In the genomic region with DNA sequence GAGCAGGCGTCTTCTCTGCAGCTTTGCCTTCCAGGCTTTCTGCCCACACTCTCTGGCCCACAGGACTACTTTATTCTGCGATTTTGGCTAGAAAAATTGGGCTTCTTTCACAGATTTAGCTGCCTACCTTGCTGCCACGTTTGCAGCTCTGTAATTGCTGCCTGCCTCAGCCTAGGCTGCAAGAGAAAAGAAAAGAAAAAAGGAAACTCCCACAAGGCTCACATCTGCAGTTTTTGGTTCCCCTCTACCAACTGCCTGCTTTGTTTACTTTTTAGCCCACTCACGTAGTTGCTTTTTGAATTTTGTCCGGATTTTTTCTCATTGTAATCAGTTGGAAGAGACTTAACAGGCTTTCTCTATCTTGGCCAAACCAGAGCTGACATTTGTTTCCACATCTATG, we compare ENCODE assay signal across 20 cellular contexts. TPM values are rescaled to one million over a fixed set of nuclear protein-coding genes. Genes with fewer than 3 reads are reported as not detected.
A peak's percentile ranks its signal among the peaks of the same experiment; 100 is the strongest.
DNase-seq lines count a peak whose midpoint lies in the region; ATAC-seq, FAIRE-seq and TF ChIP-seq lines count a peak whose summit lies in the region.
"Had no signal": no experiment of that assay in that cellular context is flagged by ENCODE, and none has a peak within 500 bp of the region (broad histone marks: within the 10 kb centered on the region; RNA-seq: fewer than 3 reads in every experiment).

No MANE protein-coding gene starts in this region.

- H3K4me3 ChIP-seq in GM12878, result no peak overlapping the region

- TF ChIP-seq EP300 in GM12878 (IDR thresholded peaks at IDR 0.05; ENCODE audit: borderline replicate concordance in 1 of 2, control insufficient read depth in 1 of 2, low read depth in 2 of 2, low read length in 2 of 2), result no peak

- FAIRE-seq in GM12891 (lab: Jason Lieb, UNC) (peak; percentile 67), GM12878 (lab: Jason Lieb, UNC) (no peak)
- FAIRE-seq: small intestine had no signal

- H2AFZ ChIP-seq in GM12878 (ENCODE audit: control insufficient read depth, low read depth, low read length), result peak overlapping the region; percentile 10; the same call in 1 of the 2 replicates

- in situ Hi-C loops in GM12878 (cut with MboI), result no loop called here

- peaks cover 10% of the 10 kb centered on the region for H3K4me1 ChIP-seq in GM12878 (ENCODE audit: control insufficient read depth, insufficient read depth, low read length)

- no peak overlapping the region; the same call in 1 of the 2 replicates for H3K4me2 ChIP-seq in GM12878 (ENCODE audit: control insufficient read depth, insufficient read depth)

- POLR2A ChIA-PET in GM12878 (lab: Charles Lee), result no interaction called here

- SMC1A ChIA-PET in GM12878 (lab: Charles Lee; ENCODE audit: uncharacterized antibody, unreplicated experiment), result interaction anchor here (1.1 kb wide), 1 partner anchor 13 kb away, joined by 4 read pairs; no protein-coding TSS in a partner anchor

- BruUV-seq in GM12878 (replicated peaks; lab: Mats Ljungman, UMichigan), result no TSS peak

- H3K9ac ChIP-seq in GM12878 (ENCODE audit: control insufficient read depth, insufficient read depth, low read length), result no peak overlapping the region

- intact Hi-C loops in GM12878 (cut with micrococcal nuclease; ENCODE audit: unreplicated experiment), result no loop called here

- 19% methylated on average over 5 of the region's 5 CpGs for WGBS in GM12878 (ENCODE audit: insufficient coverage, insufficient replicate concordance, low lambda C conversion rate, missing lambda C conversion rate)

- no peak for DNase-seq in GM12891 (ENCODE audit: insufficient read length, low spot score)
- no peak for DNase-seq in GM12878 (ENCODE audit: low read depth, low spot score)
- no peak for DNase-seq in D341Med (ENCODE audit: low spot score)
- no peak for DNase-seq in NCI-H187 (lab: John Stamatoyannopoulos, UW)
- DNase-seq in NCI-H1930 (lab: John Stamatoyannopoulos, UW), result no peak
- DNase-seq: activated naive CD4-positive, alpha-beta T cell treated with anti-CD3 and anti-CD28 coated beads for 36 hours; hypothalamus; left colon; NCI-H2029 treated with DMSO at 0.1 percent for 48 hours; NCI-H526; stimulated activated naive B cell treated with anti-CD40 and anti-IgM and Interleukin-4, amounts not matched to agents 10 μg/mL and 1 μg/mL and 100 μg/mL, for 72 hours; trophoblast cell had no signal

- H4K20me1 ChIP-seq in GM12878 (ENCODE audit: control insufficient read depth, insufficient read depth), result no peaks in the 10 kb centered on the region

- H3K9me3 ChIP-seq in GM12878 (replicated peaks; ENCODE audit: control insufficient read depth, insufficient read depth, low read length), result no peaks in the 10 kb centered on the region

- CTCF ChIA-PET in GM12878 (lab: Yijun Ruan, JAX), result interaction anchor here (0.9 to 1.2 kb wide), 2 partner anchors 13 to 16 kb away, joined by 3 read pairs; no protein-coding TSS in a partner anchor

- TF ChIP-seq RAD21 in GM12878 (IDR thresholded peaks at IDR 0.05; ENCODE audit: insufficient read depth, low read depth, low read length), result no peak

- H3K27me3 ChIP-seq in GM12878 (replicated peaks in 1 of 2; ENCODE audit: control insufficient read depth in 2 of 2, insufficient read depth in 2 of 2, low read length in 1 of 2), result peaks cover 0 to under 1% of the 10 kb centered on the region in 2 experiments; a peak in 1 of 4 replicates

- RAD21 ChIA-PET in GM12878 (lab: Charles Lee; ENCODE audit: unreplicated experiment), result interaction anchor here (1.3 kb wide), 1 partner anchor 80 kb away, joined by 4 read pairs; no protein-coding TSS in a partner anchor

- peak; percentile 87 for ATAC-seq in GM21515 (IDR thresholded peaks at IDR 0.05; ENCODE audit: unreplicated experiment)
- peak; percentile 84 for ATAC-seq in HG02885 (IDR thresholded peaks at IDR 0.05; ENCODE audit: poor library complexity, unreplicated experiment)
- no peak; the same call in 2 of the 3 replicates for ATAC-seq in GM12878
- no peak for ATAC-seq in HG02981 (IDR thresholded peaks at IDR 0.05; ENCODE audit: unreplicated experiment)
- ATAC-seq: left colon, WTC11 had no signal

- no peak for TF ChIP-seq CTCF in GM12878 (IDR thresholded peaks at IDR 0.05 in 2 of 3, conservative IDR thresholded peaks at IDR 0.05 in 1 of 3; ENCODE audit: control insufficient read depth in 2 of 3, extremely low read depth in 1 of 3, insufficient read depth in 1 of 3, low read depth in 3 of 3, low read length in 3 of 3)

- no peaks in the 10 kb centered on the region for H3K36me3 ChIP-seq in GM12878 (ENCODE audit: control insufficient read depth in 2 of 2, insufficient read depth in 2 of 2, low read length in 1 of 2)

- TF ChIP-seq POLR2A in GM12891 (IDR thresholded peaks at IDR 0.05; ENCODE audit: low read depth, low read length) (no peak), GM12878 (IDR thresholded peaks at IDR 0.05; ENCODE audit: low read depth, low read length) (no peak)

- no peaks in the 10 kb centered on the region for H3K79me2 ChIP-seq in GM12878 (ENCODE audit: control insufficient read depth, insufficient read depth, low read length)

- no peak overlapping the region for H3K27ac ChIP-seq in GM12878 (ENCODE audit: control insufficient read depth, insufficient read depth)

RNA-seq across cellular contexts. Expression of a gene that starts 24.3 kb away (rescaled TPM):
- polyA plus RNA-seq in GM12891 (2012; ENCODE audit: low read depth, missing spikeins), result not detected
- not detected in 2 replicates for total RNA-seq in GM12878 (2013; cell fraction: nucleolus; rRNA removed)
- total RNA-seq in GM12878 (2014; rRNA removed) (not detected in 2 replicates), GM12878 (2014; rRNA removed; fragmentation: Illumina TruSeq; extraction: Trizol) (not detected in 2 replicates), GM12878 (2021) (not detected in 2 replicates)
- polyA plus RNA-seq in GM12878 (2011; ENCODE audit: low read depth), result not detected
- polyA plus RNA-seq in GM12878 (2011; rRNA removed) (not detected in 2 replicates), GM12878 (2014; fragmentation: Illumina TruSeq; extraction: Trizol) (not detected in 2 replicates), GM12878 (2014; fragmentation: Nextera tagmentation; extraction: Ambion mirVana) (under 1 TPM in 1 of 2 experiments, not detected in 1; 0.48 TPM), GM12878 (2014; rRNA removed) (not detected in 2 replicates), GM12878 (2016; fragmentation: Nextera tagmentation; extraction: Ambion mirVana) (under 1 TPM in 1 of 2 experiments, not detected in 1; 0.29 TPM)
- not detected in 2 replicates for polyA plus RNA-seq in GM12878 (2011; cell fraction: cytosol; rRNA removed)
- polyA plus RNA-seq in GM12878 (2011; cell fraction: nucleus; rRNA removed), result not detected in 2 replicates
- polyA plus RNA-seq in GM12878 (2012), result not detected in 2 replicates
- polyA minus RNA-seq in GM12878 (2011; rRNA and poly(A)+ RNA removed), result not detected in 2 replicates
- not detected in 2 replicates for polyA minus RNA-seq in GM12878 (2011; cell fraction: cytosol; rRNA and poly(A)+ RNA removed)
- polyA minus RNA-seq in GM12878 (2011; cell fraction: nucleus; rRNA and poly(A)+ RNA removed), result not detected in 2 replicates
- total RNA-seq: activated naive CD4-positive, alpha-beta T cell treated with anti-CD3 and anti-CD28 coated beads for 36 hours; HT1080; left colon; mucosa of gallbladder; posterior vena cava; WTC11 had no signal
- polyA plus RNA-seq: small intestine had no signal

RNA-seq across cellular contexts. Expression of a gene that starts 25.2 kb away (rescaled TPM):
- 12.8 TPM for polyA plus RNA-seq in GM12891 (2012; ENCODE audit: low read depth, missing spikeins)
- 55.6 and 66.7 TPM in 2 replicates for total RNA-seq in GM12878 (2013; cell fraction: nucleolus; rRNA removed)
- total RNA-seq in GM12878 (2014; rRNA removed) (10.4 and 10.7 TPM in 2 replicates), GM12878 (2014; rRNA removed; fragmentation: Illumina TruSeq; extraction: Trizol) (14.1 and 17.2 TPM in 2 replicates), GM12878 (2021) (21.5 and 26.8 TPM in 2 replicates)
- 13.3 TPM for polyA plus RNA-seq in GM12878 (2011; ENCODE audit: low read depth)
- polyA plus RNA-seq in GM12878 (2011; rRNA removed) (24.2 and 30.8 TPM in 2 replicates), GM12878 (2014; fragmentation: Illumina TruSeq; extraction: Trizol) (22.3 and 23.7 TPM in 2 replicates), GM12878 (2014; fragmentation: Nextera tagmentation; extraction: Ambion mirVana) (10 to 100 TPM; 26.4 to 35.5 TPM), GM12878 (2014; rRNA removed) (15.2 and 16.2 TPM in 2 replicates), GM12878 (2016; fragmentation: Nextera tagmentation; extraction: Ambion mirVana) (10 to 100 TPM; 21.1 to 22.9 TPM)
- 11.3 and 14.0 TPM in 2 replicates for polyA plus RNA-seq in GM12878 (2011; cell fraction: cytosol; rRNA removed)
- polyA plus RNA-seq in GM12878 (2011; cell fraction: nucleus; rRNA removed), result 12.8 and 14.2 TPM in 2 replicates
- 12.1 and 16.2 TPM in 2 replicates for polyA plus RNA-seq in GM12878 (2012)
- polyA minus RNA-seq in GM12878 (2011; rRNA and poly(A)+ RNA removed), result 17.6 and 19.6 TPM in 2 replicates
- polyA minus RNA-seq in GM12878 (2011; cell fraction: cytosol; rRNA and poly(A)+ RNA removed), result 5.5 and 8.1 TPM in 2 replicates
- polyA minus RNA-seq in GM12878 (2011; cell fraction: nucleus; rRNA and poly(A)+ RNA removed), result 10.5 and 16.8 TPM in 2 replicates

RNA-seq across cellular contexts. Expression of a gene that starts 30.7 kb away (rescaled TPM):
- not detected for polyA plus RNA-seq in GM12891 (2012; ENCODE audit: low read depth, missing spikeins)
- not detected in 2 replicates for total RNA-seq in GM12878 (2013; cell fraction: nucleolus; rRNA removed)
- total RNA-seq in GM12878 (2014; rRNA removed), result not detected in 2 replicates
- total RNA-seq in GM12878 (2014; rRNA removed; fragmentation: Illumina TruSeq; extraction: Trizol), result 0.09 TPM in 1 of 2 replicates, not detected in the other
- total RNA-seq in GM12878 (2021), result not detected in 2 replicates
- polyA plus RNA-seq in GM12878 (2011; ENCODE audit: low read depth), result not detected
- polyA plus RNA-seq in GM12878 (2011; rRNA removed), result 0.04 and 0.10 TPM in 2 replicates
- polyA plus RNA-seq in GM12878 (2011; cell fraction: cytosol; rRNA removed), result not detected in 2 replicates
- not detected in 2 replicates for polyA plus RNA-seq in GM12878 (2011; cell fraction: nucleus; rRNA removed)
- polyA plus RNA-seq in GM12878 (2012), result not detected in 2 replicates
- polyA plus RNA-seq in GM12878 (2014; fragmentation: Illumina TruSeq; extraction: Trizol), result 0.10 TPM in 1 of 2 replicates, not detected in the other
- polyA plus RNA-seq in GM12878 (2014; fragmentation: Nextera tagmentation; extraction: Ambion mirVana), result under 1 TPM; 0.07 to 0.21 TPM
- polyA plus RNA-seq in GM12878 (2014; rRNA removed), result 0.04 TPM in 2 replicates
- polyA plus RNA-seq in GM12878 (2016; fragmentation: Nextera tagmentation; extraction: Ambion mirVana), result not detected
- polyA minus RNA-seq in GM12878 (2011; rRNA and poly(A)+ RNA removed), result not detected in 2 replicates
- not detected in 2 replicates for polyA minus RNA-seq in GM12878 (2011; cell fraction: cytosol; rRNA and poly(A)+ RNA removed)
- not detected in 2 replicates for polyA minus RNA-seq in GM12878 (2011; cell fraction: nucleus; rRNA and poly(A)+ RNA removed)
- total RNA-seq: HT1080, left colon, mucosa of gallbladder, posterior vena cava had no signal

RNA-seq across cellular contexts. Expression of a gene that starts 56.3 kb away (rescaled TPM):
- polyA plus RNA-seq in GM12891 (2012; ENCODE audit: low read depth, missing spikeins), result 0.03 TPM
- 0.34 and 0.44 TPM in 2 replicates for total RNA-seq in GM12878 (2013; cell fraction: nucleolus; rRNA removed)
- under 0.01 and 0.05 TPM in 2 replicates for total RNA-seq in GM12878 (2014; rRNA removed)
- total RNA-seq in GM12878 (2014; rRNA removed; fragmentation: Illumina TruSeq; extraction: Trizol), result 0.04 and 0.05 TPM in 2 replicates
- total RNA-seq in GM12878 (2021), result 0.05 and 0.08 TPM in 2 replicates
- not detected for polyA plus RNA-seq in GM12878 (2011; ENCODE audit: low read depth)
- 0.01 and 0.06 TPM in 2 replicates for polyA plus RNA-seq in GM12878 (2011; rRNA removed)
- 0.01 TPM in 1 of 2 replicates, not detected in the other for polyA plus RNA-seq in GM12878 (2011; cell fraction: cytosol; rRNA removed)
- polyA plus RNA-seq in GM12878 (2011; cell fraction: nucleus; rRNA removed), result 0.04 and 0.15 TPM in 2 replicates
- 0.01 TPM in 1 of 2 replicates, not detected in the other for polyA plus RNA-seq in GM12878 (2012)
- polyA plus RNA-seq in GM12878 (2014; fragmentation: Illumina TruSeq; extraction: Trizol), result 0.01 and 0.02 TPM in 2 replicates
- polyA plus RNA-seq in GM12878 (2014; fragmentation: Nextera tagmentation; extraction: Ambion mirVana), result under 1 TPM in 1 of 2 experiments, not detected in 1; 0.02 TPM
- polyA plus RNA-seq in GM12878 (2014; rRNA removed), result 0.04 TPM in 1 of 2 replicates, not detected in the other
- under 1 TPM in 1 of 2 experiments, not detected in 1; 0.04 TPM for polyA plus RNA-seq in GM12878 (2016; fragmentation: Nextera tagmentation; extraction: Ambion mirVana)
- under 0.01 TPM in 1 of 2 replicates, not detected in the other for polyA minus RNA-seq in GM12878 (2011; rRNA and poly(A)+ RNA removed)
- not detected in 2 replicates for polyA minus RNA-seq in GM12878 (2011; cell fraction: cytosol; rRNA and poly(A)+ RNA removed)
- polyA minus RNA-seq in GM12878 (2011; cell fraction: nucleus; rRNA and poly(A)+ RNA removed), result under 0.01 and 0.10 TPM in 2 replicates

Comparison
In these comparisons a context has a peak if more than half of its experiments do, and no peak if none do; other contexts are left out.
1. ATAC-seq: peak in GM21515 (single experiment) and HG02885 (single experiment); none in GM12878 (single experiment) and HG02981 (single experiment).